8 cellular contexts compared by ENCODE assay signal in the genomic region with DNA sequence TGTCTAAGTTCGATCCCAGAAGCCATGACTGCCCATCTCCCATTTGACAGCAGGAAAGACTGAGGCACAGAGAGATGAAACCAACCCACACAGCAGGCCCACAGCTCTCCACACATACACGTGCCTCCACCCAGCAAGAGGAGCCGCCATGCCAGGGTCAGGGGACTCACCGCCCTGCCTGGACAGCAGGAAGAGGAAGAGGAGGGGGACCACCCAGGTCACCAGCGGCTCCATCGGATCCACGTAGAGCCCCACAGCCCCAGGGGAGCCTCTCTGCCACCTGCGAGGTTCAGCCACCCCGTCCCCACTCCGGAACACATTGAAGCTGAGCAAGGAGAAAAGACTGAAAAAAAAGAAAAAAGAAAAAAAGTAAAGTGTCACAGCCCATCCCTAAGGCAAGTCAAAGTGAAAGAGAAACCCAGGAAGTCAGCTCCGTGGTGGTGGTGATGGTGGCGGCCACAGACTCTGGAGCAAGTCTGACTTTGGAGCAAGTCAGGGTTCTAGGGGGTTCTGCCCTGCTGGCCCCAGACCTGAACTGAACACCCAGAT. TPM values are rescaled to one million over a fixed set of nuclear protein-coding genes. Genes with fewer than 3 reads are reported as not detected.
A peak's percentile ranks its signal among the peaks of the same experiment; 100 is the strongest.
DNase-seq lines count a peak whose midpoint lies in the region; ATAC-seq and TF ChIP-seq lines count a peak whose summit lies in the region.

A gene (minus strand): TSS at position 345 of the 549 bp plus-strand sequence. CDS start 111 bp downstream, at position 234.

- peaks cover 13% of the 10 kb centered on the region for H3K36me3 Mint-ChIP-seq in activated B cell treated with CpG ODN at 0.5 μM for 24 hours (ENCODE audit: low read depth)

- peak within 1 kb of the TSS; percentile 89 for H3K27ac Mint-ChIP-seq in activated B cell treated with CpG ODN at 0.5 μM for 24 hours

- H3K9me3 Mint-ChIP-seq in activated B cell treated with CpG ODN at 0.5 μM for 24 hours: peaks cover 3% of the 10 kb centered on the region

- POLR2A ChIA-PET in activated B cell treated with CpG ODN at 0.5 μM for 24 hours (lab: Charles Lee): interaction anchor here (0.6 to 8.7 kb wide), 12 partner anchors 12 to 235 kb away, joined by 3 to 146 read pairs (median 6); a partner anchor contains a TSS

- DNase-seq in activated B cell treated with CpG ODN at 0.5 μM for 24 hours: peak; percentile 38
- DNase-seq in stimulated activated CD4-positive, alpha-beta T cell treated with anti-CD3 and anti-CD28 coated beads, Interleukin-4, amount 100 ng/mL, for 4 hours: peak; percentile 34 to 61
- DNase-seq in cerebellar cortex (ENCODE audit: low spot score): no peak
- DNase-seq in A172 (ENCODE audit: low spot score): no peak
- no peak for DNase-seq in NCI-H146 treated with DMSO at 0.1 percent for 48 hours (lab: John Stamatoyannopoulos, UW; ENCODE audit: unreplicated experiment)

- peak within 1 kb of the TSS; percentile 87 for H3K4me3 Mint-ChIP-seq in activated B cell treated with CpG ODN at 0.5 μM for 24 hours

- TF ChIP-seq POLR2A in GM19099 (IDR thresholded peaks at IDR 0.05; ENCODE audit: extremely low read depth, insufficient read length, low read depth): peak; percentile 69

- intact Hi-C loops in activated B cell treated with CpG ODN at 0.5 μM for 24 hours (cut with micrococcal nuclease): no loop called here

- H3K4me1 Mint-ChIP-seq in activated B cell treated with CpG ODN at 0.5 μM for 24 hours: peaks cover 58% of the 10 kb centered on the region

- TF ChIP-seq CTCF in activated B cell treated with CpG ODN at 0.5 μM for 24 hours (IDR thresholded peaks at IDR 0.05): no peak

- no peaks in the 10 kb centered on the region for H3K27me3 Mint-ChIP-seq in activated B cell treated with CpG ODN at 0.5 μM for 24 hours

- ATAC-seq in activated B cell treated with CpG ODN at 0.5 μM for 24 hours (ENCODE audit: low read depth): peak; percentile 41
- peak; percentile 16 for ATAC-seq in esophagus mucosa
- ATAC-seq in GM21423 (IDR thresholded peaks at IDR 0.05; ENCODE audit: unreplicated experiment): no peak

- CTCF ChIA-PET in activated B cell treated with CpG ODN at 0.5 μM for 24 hours (lab: Charles Lee): interaction anchor here (0.7 to 1.3 kb wide), 2 partner anchors 11 to 23 kb away, joined by 3 read pairs; no protein-coding TSS in a partner anchor

RNA-seq across cellular contexts. Expression of the gene that starts here (rescaled TPM):
- total RNA-seq in activated B cell treated with CpG ODN at 0.5 μM for 24 hours (19.9 and 20.9 TPM in 2 replicates), esophagus mucosa (0.36 TPM)
- 0.93 TPM in 1 of 2 replicates, not detected in the other for total RNA-seq in A172 (2014; rRNA removed; shearing (Covaris generic))

Comparison
In these comparisons a context has a peak if more than half of its experiments do, and no peak if none do; other contexts are left out.
1. RNA of the gene that starts here (total RNA-seq): 19.9 to 20.9 TPM in activated B cell treated with CpG ODN at 0.5 μM for 24 hours; 0.36 TPM in esophagus mucosa (single experiment) and 0.93 TPM in A172; every median in the first group is over 10 times any median in the second.
2. Peak in ATAC-seq in esophagus mucosa; RNA of the gene not detected or under 1 TPM.
3. DNase-seq: peak in activated B cell treated with CpG ODN at 0.5 μM for 24 hours (single experiment) and stimulated activated CD4-positive, alpha-beta T cell treated with anti-CD3 and anti-CD28 coated beads, Interleukin-4, amount 100 ng/mL, for 4 hours (2 of 2); none in cerebellar cortex (single experiment), A172 (single experiment) and NCI-H146 treated with DMSO at 0.1 percent for 48 hours (single experiment).